Comparison of ENCODE assay signal across 29 cellular contexts in genomic region chr3:32411442-32411841, GRCh38. TPM values are rescaled to one million over a fixed set of nuclear protein-coding genes. Genes with fewer than 3 reads are reported as not detected.
DNase-seq lines count a peak whose midpoint lies in the region; ATAC-seq and TF ChIP-seq lines count a peak whose summit lies in the region.
"Had no signal": no experiment of that assay in that cellular context is flagged by ENCODE, and none has a peak within 500 bp of the region (broad histone marks: within the 10 kb centered on the region; RNA-seq: fewer than 3 reads in every experiment).

No MANE protein-coding gene starts in this region.

- H3K4me1 Mint-ChIP-seq in activated naive CD8-positive, alpha-beta T cell (ENCODE audit: low read depth): peaks cover 60% of the 10 kb centered on the region
- peaks cover 56% of the 10 kb centered on the region for H3K4me1 Mint-ChIP-seq in activated naive CD8-positive, alpha-beta T cell treated with anti-CD3 and anti-CD28 coated beads for 36 hours
- H3K4me1 Mint-ChIP-seq in H9: peaks cover 69 to 70% of the 10 kb centered on the region in 2 experiments
- peaks cover 77% of the 10 kb centered on the region for H3K4me1 Mint-ChIP-seq in dendritic cell treated with granulocyte-macrophage colony-stimulating factor and Interleukin-4, amounts not matched to agents 40 ng/mL and 50 ng/mL, for 4 days (ENCODE audit: low read depth)
- H3K4me1 Mint-ChIP-seq in progenitor cell of endocrine pancreas (ENCODE audit: low read depth): peaks cover 21% of the 10 kb centered on the region
- H3K4me1 Mint-ChIP-seq in CD8-positive, alpha-beta memory T cell: peaks cover 37 to 92% (median 52%) of the 10 kb centered on the region in 3 donors

- in situ Hi-C loops in GM23248 (cut with MboI): no loop called here

- H4K8ac ChIP-seq in H9 (replicated peaks; ENCODE audit: insufficient read length, low read depth, low read length): no peak overlapping the region

- H3K4me2 ChIP-seq in H9 (ENCODE audit: insufficient read depth, insufficient read length, low read length) (no peak overlapping the region), GM23248 (ENCODE audit: unreplicated experiment) (no peak overlapping the region)

- WGBS in H9 (ENCODE audit: extremely low coverage, insufficient read length, low lambda C conversion rate): no CpG with 5 or more reads among the region's 5 CpGs
- WGBS in GM23248 (ENCODE audit: low coverage in 1 of 2, low lambda C conversion rate in 2 of 2, missing lambda C conversion rate in 2 of 2), 2 experiments: 93 to 94% methylated on average over 5 of the region's 5 CpGs

- no peak overlapping the region for H2AK5ac ChIP-seq in H9 (ENCODE audit: insufficient read length, low read length)

- TF ChIP-seq CTCF in H9 (conservative IDR thresholded peaks at IDR 0.05): no peak
- no peak for TF ChIP-seq CTCF in progenitor cell of endocrine pancreas (IDR thresholded peaks at IDR 0.05; ENCODE audit: unreplicated experiment)

- H3K4me3 ChIP-seq in GM23248: no peak overlapping the region
- H3K4me3 ChIP-seq in CD8-positive, alpha-beta memory T cell (ENCODE audit: low read length): no peak overlapping the region
- H3K4me3 ChIP-seq: heart left ventricle, prostate gland, SJSA1 had no signal

- H3K9ac ChIP-seq in H9 (ENCODE audit: extremely low read depth, insufficient read length, low read length) (no peak overlapping the region), GM23248 (no peak overlapping the region)

- H3K56ac ChIP-seq in H9 (ENCODE audit: insufficient read length, low read depth, low read length): no peak overlapping the region

- H3K36me3 ChIP-seq in GM23248 (ENCODE audit: low read depth): no peaks in the 10 kb centered on the region
- H3K36me3 ChIP-seq in CD8-positive, alpha-beta memory T cell (ENCODE audit: insufficient read depth, low read length): no peaks in the 10 kb centered on the region
- H3K36me3 ChIP-seq: heart left ventricle, prostate gland, SJSA1 had no signal

- H2BK12ac ChIP-seq in H9 (ENCODE audit: insufficient read length, low read depth, low read length): no peak overlapping the region

- H3K18ac ChIP-seq in H9 (ENCODE audit: insufficient read length, low read depth, low read length): peak overlapping the region; percentile 17

- no peak overlapping the region for H4K91ac ChIP-seq in H9 (ENCODE audit: insufficient read length, low read depth, low read length)

- H2BK5ac ChIP-seq in H9 (ENCODE audit: insufficient read length, low read length): no peak overlapping the region

- H2BK15ac ChIP-seq in H9 (ENCODE audit: low read depth, low read length): no peak overlapping the region

- no peaks in the 10 kb centered on the region for H4K20me1 ChIP-seq in H9 (ENCODE audit: control insufficient read depth, insufficient read depth, insufficient read length)
- H4K20me1 ChIP-seq in GM23248 (ENCODE audit: insufficient read depth): no peaks in the 10 kb centered on the region

- H3K79me2 ChIP-seq in H9 (ENCODE audit: insufficient read depth, low read length): peaks cover 2% of the 10 kb centered on the region; the same call in 1 of the 2 replicates
- H3K79me2 ChIP-seq in GM23248 (ENCODE audit: insufficient read depth): no peaks in the 10 kb centered on the region

- H3K27me3 Mint-ChIP-seq in activated naive CD8-positive, alpha-beta T cell: no peaks in the 10 kb centered on the region
- H3K27me3 Mint-ChIP-seq in activated naive CD8-positive, alpha-beta T cell treated with anti-CD3 and anti-CD28 coated beads for 36 hours: no peaks in the 10 kb centered on the region
- H3K27me3 Mint-ChIP-seq in H9 (ENCODE audit: low read depth): no peaks in the 10 kb centered on the region
- no peaks in the 10 kb centered on the region for H3K27me3 Mint-ChIP-seq in dendritic cell treated with granulocyte-macrophage colony-stimulating factor and Interleukin-4, amounts not matched to agents 40 ng/mL and 50 ng/mL, for 4 days
- H3K27me3 Mint-ChIP-seq in progenitor cell of endocrine pancreas: no peaks in the 10 kb centered on the region
- H3K27me3 Mint-ChIP-seq in CD8-positive, alpha-beta memory T cell: no peaks in the 10 kb centered on the region
- H3K27me3 Mint-ChIP-seq: activated CD4-positive, alpha-beta memory T cell treated with anti-CD3 and anti-CD28 coated beads, Interleukin-2, amount 10 ng/mL, durations not matched to agents 7 days and 5 days; stimulated activated memory B cell treated with anti-CD40 and anti-IgM and Interleukin-4, amounts not matched to agents 10 μg/mL and 1 μg/mL and 100 μg/mL, for 72 hours had no signal

- no peak overlapping the region for H3T11ph ChIP-seq in H9 (ENCODE audit: low read length)

- no peak overlapping the region for H3K14ac ChIP-seq in H9 (ENCODE audit: insufficient read depth, low read length)

- H3K9me2 ChIP-seq in GM23248 (ENCODE audit: insufficient read depth): no peaks in the 10 kb centered on the region

- H3K27ac Mint-ChIP-seq in activated naive CD8-positive, alpha-beta T cell: peak overlapping the region; percentile 51
- H3K27ac Mint-ChIP-seq in activated naive CD8-positive, alpha-beta T cell treated with anti-CD3 and anti-CD28 coated beads for 36 hours: no peak overlapping the region
- H3K27ac Mint-ChIP-seq in H9: peak overlapping the region in 2 of 3 experiments; percentile 21 to 78; a peak in 2 of 7 replicates
- peak overlapping the region; percentile 68 for H3K27ac Mint-ChIP-seq in dendritic cell treated with granulocyte-macrophage colony-stimulating factor and Interleukin-4, amounts not matched to agents 40 ng/mL and 50 ng/mL, for 4 days
- H3K27ac Mint-ChIP-seq in progenitor cell of endocrine pancreas: peak overlapping the region; percentile 30
- peak overlapping the region in 4 of 8 donors; percentile 26 to 91 (median 80) for H3K27ac Mint-ChIP-seq in CD8-positive, alpha-beta memory T cell
- H3K27ac Mint-ChIP-seq: activated CD4-positive, alpha-beta memory T cell treated with anti-CD3 and anti-CD28 coated beads, Interleukin-2, amount 10 ng/mL, durations not matched to agents 7 days and 5 days; stimulated activated memory B cell treated with anti-CD40 and anti-IgM and Interleukin-4, amounts not matched to agents 10 μg/mL and 1 μg/mL and 100 μg/mL, for 72 hours had no signal

- no peaks in the 10 kb centered on the region for H3K27me3 ChIP-seq in H9 (ENCODE audit: insufficient read depth, low read length)
- H3K27me3 ChIP-seq in GM23248 (replicated peaks; ENCODE audit: insufficient read depth): no peaks in the 10 kb centered on the region
- H3K27me3 ChIP-seq in CD8-positive, alpha-beta memory T cell (ENCODE audit: insufficient read depth, low read length, poor library complexity, severe bottlenecking): no peaks in the 10 kb centered on the region
- H3K27me3 ChIP-seq: heart left ventricle, SJSA1 had no signal

- H3K4me3 Mint-ChIP-seq in activated naive CD8-positive, alpha-beta T cell: no peak overlapping the region
- no peak overlapping the region for H3K4me3 Mint-ChIP-seq in activated naive CD8-positive, alpha-beta T cell treated with anti-CD3 and anti-CD28 coated beads for 36 hours
- H3K4me3 Mint-ChIP-seq in H9 (no peak overlapping the region), progenitor cell of endocrine pancreas (ENCODE audit: low read depth) (no peak overlapping the region)
- no peak overlapping the region for H3K4me3 Mint-ChIP-seq in dendritic cell treated with granulocyte-macrophage colony-stimulating factor and Interleukin-4, amounts not matched to agents 40 ng/mL and 50 ng/mL, for 4 days
- H3K4me3 Mint-ChIP-seq in CD8-positive, alpha-beta memory T cell: peak overlapping the region in 1 of 7 donors; percentile 3
- H3K4me3 Mint-ChIP-seq: activated CD4-positive, alpha-beta memory T cell treated with anti-CD3 and anti-CD28 coated beads, Interleukin-2, amount 10 ng/mL, durations not matched to agents 7 days and 5 days; stimulated activated memory B cell treated with anti-CD40 and anti-IgM and Interleukin-4, amounts not matched to agents 10 μg/mL and 1 μg/mL and 100 μg/mL, for 72 hours had no signal

- DNase-seq in activated naive CD8-positive, alpha-beta T cell treated with anti-CD3 and anti-CD28 coated beads for 36 hours: no peak
- DNase-seq in H9 (no peak), progenitor cell of endocrine pancreas (ENCODE audit: low spot score, unreplicated experiment) (no peak), GM23248 (no peak)
- DNase-seq in CD8-positive, alpha-beta memory T cell: no peak
- DNase-seq: activated CD4-positive, alpha-beta memory T cell treated with anti-CD3 and anti-CD28 coated beads, Interleukin-2, amount 10 ng/mL, durations not matched to agents 7 days and 5 days; activated effector memory CD4-positive, alpha-beta T cell treated with anti-CD3 and anti-CD28 coated beads, Interleukin-2, amount 50 U/mL, for 16 hours; amygdala; Caco-2; DMS79; effector CD8-positive, alpha-beta T cell; erythroblast; GF-D8; heart left ventricle; KBM-7; left cardiac atrium; NCI-H1417 treated with DMSO at 0.1 percent for 48 hours; NCI-H2081; NCI-H2227 treated with DMSO at 0.1 percent for 48 hours; NCI-H748 treated with DMSO at 0.1 percent for 48 hours; RPMI8226; stimulated activated CD4-positive, alpha-beta T cell treated with anti-CD3 and anti-CD28 coated beads, Interleukin-4, amount 100 ng/mL, for 4 hours had no signal

- H4K5ac ChIP-seq in H9 (ENCODE audit: insufficient read length, low read depth, low read length): no peak overlapping the region

- no peak overlapping the region for H2BK120ac ChIP-seq in H9 (ENCODE audit: low read depth, low read length, poor library complexity, severe bottlenecking)

- H3K36me3 Mint-ChIP-seq in activated naive CD8-positive, alpha-beta T cell: peaks cover 3% of the 10 kb centered on the region
- H3K36me3 Mint-ChIP-seq in activated naive CD8-positive, alpha-beta T cell treated with anti-CD3 and anti-CD28 coated beads for 36 hours: peaks cover 20% of the 10 kb centered on the region
- H3K36me3 Mint-ChIP-seq in H9 (ENCODE audit: insufficient read depth in 1 of 3, low read depth in 3 of 3): peaks cover 0 to 2% (median 0%) of the 10 kb centered on the region in 3 experiments; a peak in 1 of 7 replicates
- peaks cover 46% of the 10 kb centered on the region for H3K36me3 Mint-ChIP-seq in dendritic cell treated with granulocyte-macrophage colony-stimulating factor and Interleukin-4, amounts not matched to agents 40 ng/mL and 50 ng/mL, for 4 days (ENCODE audit: low read depth)
- H3K36me3 Mint-ChIP-seq in progenitor cell of endocrine pancreas (ENCODE audit: insufficient read depth): peaks cover 3% of the 10 kb centered on the region
- peaks cover 0 to 19% (median 3%) of the 10 kb centered on the region in 3 donors for H3K36me3 Mint-ChIP-seq in CD8-positive, alpha-beta memory T cell

- H3F3A ChIP-seq in GM23248 (ENCODE audit: insufficient read depth): no peaks in the 10 kb centered on the region

- no peaks in the 10 kb centered on the region for H3K9me3 Mint-ChIP-seq in activated naive CD8-positive, alpha-beta T cell (ENCODE audit: low read depth)
- H3K9me3 Mint-ChIP-seq in activated naive CD8-positive, alpha-beta T cell treated with anti-CD3 and anti-CD28 coated beads for 36 hours: no peaks in the 10 kb centered on the region
- H3K9me3 Mint-ChIP-seq in H9 (no peaks in the 10 kb centered on the region), progenitor cell of endocrine pancreas (ENCODE audit: low read depth) (no peaks in the 10 kb centered on the region)
- H3K9me3 Mint-ChIP-seq in dendritic cell treated with granulocyte-macrophage colony-stimulating factor and Interleukin-4, amounts not matched to agents 40 ng/mL and 50 ng/mL, for 4 days: no peaks in the 10 kb centered on the region
- H3K9me3 Mint-ChIP-seq in CD8-positive, alpha-beta memory T cell: no peaks in the 10 kb centered on the region
- H3K9me3 Mint-ChIP-seq: activated CD4-positive, alpha-beta memory T cell treated with anti-CD3 and anti-CD28 coated beads, Interleukin-2, amount 10 ng/mL, durations not matched to agents 7 days and 5 days; stimulated activated memory B cell treated with anti-CD40 and anti-IgM and Interleukin-4, amounts not matched to agents 10 μg/mL and 1 μg/mL and 100 μg/mL, for 72 hours had no signal

- CTCF ChIA-PET in CD8-positive, alpha-beta memory T cell (lab: Charles Lee): interaction anchor here (1.1 to 6.4 kb wide), 3 partner anchors 15 to 86 kb away, joined by 3 to 39 read pairs (median 12); no protein-coding TSS in a partner anchor

- H2AFZ ChIP-seq in H9 (ENCODE audit: low read length) (no peak overlapping the region), GM23248 (no peak overlapping the region)

- H3K4me1 ChIP-seq in H9 (ENCODE audit: insufficient read depth, low read length) (peaks cover 11% of the 10 kb centered on the region; the same call in 1 of the 2 replicates), GM23248 (ENCODE audit: insufficient read depth) (no peaks in the 10 kb centered on the region)
- H3K4me1 ChIP-seq in CD8-positive, alpha-beta memory T cell (ENCODE audit: insufficient read depth, low read length): peaks cover 47% of the 10 kb centered on the region
- H3K4me1 ChIP-seq: Caco-2, prostate gland, SJSA1 had no signal

- intact Hi-C loops in dendritic cell treated with granulocyte-macrophage colony-stimulating factor and Interleukin-4, amounts not matched to agents 40 ng/mL and 50 ng/mL, for 4 days (cut with micrococcal nuclease): no loop called here

- H2BK20ac ChIP-seq in H9 (ENCODE audit: low read depth, low read length, poor library complexity, severe bottlenecking): no peak overlapping the region

- ATAC-seq in esophagus mucosa: no peak
- ATAC-seq: heart left ventricle; left cardiac atrium; stimulated activated memory B cell treated with anti-CD40 and anti-IgM and Interleukin-4, amounts not matched to agents 10 μg/mL and 1 μg/mL and 100 μg/mL, for 72 hours had no signal

- H3K27ac ChIP-seq in H9 (ENCODE audit: insufficient read length, low read depth, low read length) (no peak overlapping the region), GM23248 (no peak overlapping the region)
- H3K27ac ChIP-seq in CD8-positive, alpha-beta memory T cell (ENCODE audit: low read depth, low read length): no peak overlapping the region
- H3K27ac ChIP-seq: heart left ventricle, prostate gland, SJSA1 had no signal

- no peak overlapping the region for H3K4ac ChIP-seq in H9 (ENCODE audit: low read depth, low read length)

- H3K9me3 ChIP-seq in H9 (ENCODE audit: control insufficient read depth, low read depth, low read length): no peaks in the 10 kb centered on the region
- H3K9me3 ChIP-seq in GM23248 (ENCODE audit: low read depth): no peaks in the 10 kb centered on the region
- no peaks in the 10 kb centered on the region for H3K9me3 ChIP-seq in CD8-positive, alpha-beta memory T cell (ENCODE audit: low read length)
- H3K9me3 ChIP-seq: Caco-2, heart left ventricle, prostate gland, SJSA1 had no signal

- H3K23me2 ChIP-seq in H9 (ENCODE audit: insufficient read length, low read depth, low read length, poor library complexity, severe bottlenecking): no peaks in the 10 kb centered on the region

- POLR2A ChIA-PET in CD8-positive, alpha-beta memory T cell (lab: Charles Lee): no interaction called here

- no peaks in the 10 kb centered on the region for H3K79me1 ChIP-seq in H9 (ENCODE audit: insufficient read depth, low read depth, low read length, poor library complexity, severe bottlenecking)

- no peak overlapping the region for H3K23ac ChIP-seq in H9 (ENCODE audit: insufficient read length, low read depth, low read length)

RNA-seq across cellular contexts. Expression of gene CMTM7, which starts 19.8 kb away (rescaled TPM):
- 10 to 100 TPM; 39.2 to 39.8 TPM for total RNA-seq in activated naive CD8-positive, alpha-beta T cell treated with anti-CD3 and anti-CD28 coated beads for 36 hours
- 20.6 and 23.9 TPM in 2 replicates for total RNA-seq in H9 (2021)
- total RNA-seq in progenitor cell of endocrine pancreas: 24.6 and 29.6 TPM in 2 replicates
- 6.3 and 7.1 TPM in 2 replicates for total RNA-seq in GM23248 (2014; rRNA removed; shearing (Covaris generic))
- polyA plus RNA-seq in GM23248 (2016; fragmentation: Nextera tagmentation; extraction: Ambion mirVana): 21.5 and 23.0 TPM in 2 replicates
- total RNA-seq in esophagus mucosa: 1.2 TPM
- 10 to 100 TPM; 33.5 to 39.4 TPM for total RNA-seq in CD8-positive, alpha-beta memory T cell
- polyA plus RNA-seq in CD8-positive, alpha-beta memory T cell: 113 TPM
- total RNA-seq: A673 had no signal
